Comparison of ENCODE assay signal across 1 cellular context in genomic region chr1:56816909-56817308, GRCh38.
A peak's percentile ranks its signal among the peaks of the same experiment; 100 is the strongest.
TF ChIP-seq lines count a peak whose summit lies in the region.

No MANE protein-coding gene starts in this region.

TF ChIP-seq in HepG2, 621 proteins besides CTCF, POLR2A, EP300 and RAD21 (continued from another document):
- 0 out of 2 replicates have a peak, but pooled peaks have one; percentile 26 for TF ChIP-seq ATF3 (CRISPR knock-in tag; IDR thresholded peaks at IDR 0.05)
- TF ChIP-seq ETS1 (CRISPR knock-in tag; IDR thresholded peaks at IDR 0.05), result no peak
- 0 out of 2 replicates have a peak, but pooled peaks have one; percentile 12 for TF ChIP-seq MED1 (CRISPR knock-in tag; IDR thresholded peaks at IDR 0.05)
- peak; percentile 92 for TF ChIP-seq CEBPB (IDR thresholded peaks at IDR 0.05; ENCODE audit: borderline replicate concordance, low read depth, low read length)
- peak; percentile 33; the same call in 1 of the 2 replicates for TF ChIP-seq POGZ (CRISPR knock-in tag; IDR thresholded peaks at IDR 0.05)
- TF ChIP-seq ZMYM4 (CRISPR knock-in tag; IDR thresholded peaks at IDR 0.05), result peak; percentile 49; the same call in 1 of the 2 replicates
- TF ChIP-seq MTF2 (CRISPR knock-in tag; IDR thresholded peaks at IDR 0.05; ENCODE audit: borderline replicate concordance), result no peak
- TF ChIP-seq USF2 (IDR thresholded peaks at IDR 0.05; ENCODE audit: low read depth, low read length), result no peak
- TF ChIP-seq USF2 (CRISPR knock-in tag; IDR thresholded peaks at IDR 0.05; ENCODE audit: borderline replicate concordance), result no peak
- no peak for TF ChIP-seq ZNF530 (CRISPR knock-in tag; IDR thresholded peaks at IDR 0.05; ENCODE audit: low read depth)
- peak; percentile 55; the same call in 1 of the 2 replicates for TF ChIP-seq TFAP4 (IDR thresholded peaks at IDR 0.05; ENCODE audit: borderline replicate concordance, low read depth)
- peak; percentile 20; the same call in 1 of the 2 replicates for TF ChIP-seq SALL1 (CRISPR knock-in tag; IDR thresholded peaks at IDR 0.05)
- peak; percentile 35; the same call in 1 of the 2 replicates for TF ChIP-seq ATF7 (IDR thresholded peaks at IDR 0.05)
- TF ChIP-seq ATF7 (CRISPR knock-in tag; IDR thresholded peaks at IDR 0.05), result no peak
- TF ChIP-seq GATAD2A (CRISPR knock-in tag; IDR thresholded peaks at IDR 0.05), result 0 out of 2 replicates have a peak, but pooled peaks have one; percentile 26
- no peak for TF ChIP-seq HNF1B (CRISPR knock-in tag; IDR thresholded peaks at IDR 0.05)
- peak; percentile 40 for TF ChIP-seq ZEB1 (IDR thresholded peaks at IDR 0.05; ENCODE audit: insufficient replicate concordance, low read depth)
- TF ChIP-seq ZNF644 (CRISPR knock-in tag; IDR thresholded peaks at IDR 0.05; ENCODE audit: low read depth), result 0 out of 2 replicates have a peak, but pooled peaks have one; percentile 45
- no peak for TF ChIP-seq RXRA (CRISPR knock-in tag; IDR thresholded peaks at IDR 0.05)
- no peak for TF ChIP-seq ZSCAN22 (CRISPR knock-in tag; IDR thresholded peaks at IDR 0.05)
- TF ChIP-seq ZNF609 (CRISPR knock-in tag; IDR thresholded peaks at IDR 0.05; ENCODE audit: borderline replicate concordance), result no peak
- TF ChIP-seq ATF4 (CRISPR knock-in tag; IDR thresholded peaks at IDR 0.05), result peak in 1 of 2 experiments; percentile 47; a peak in 1 of 4 replicates
- peak; percentile 31; the same call in 1 of the 2 replicates for TF ChIP-seq FOXJ3 (CRISPR knock-in tag; IDR thresholded peaks at IDR 0.05; ENCODE audit: borderline replicate concordance)
- peak; percentile 41; the same call in 1 of the 2 replicates for TF ChIP-seq HNF4A (CRISPR knock-in tag; IDR thresholded peaks at IDR 0.05)
- TF ChIP-seq ARID5B (CRISPR knock-in tag; IDR thresholded peaks at IDR 0.05), result peak; percentile 28; the same call in 1 of the 2 replicates
- 0 out of 2 replicates have a peak, but pooled peaks have one; percentile 16 for TF ChIP-seq AHDC1 (CRISPR knock-in tag; IDR thresholded peaks at IDR 0.05; ENCODE audit: borderline replicate concordance)
- TF ChIP-seq TSC22D2 (CRISPR knock-in tag; IDR thresholded peaks at IDR 0.05; ENCODE audit: borderline replicate concordance), result no peak
- no peak for TF ChIP-seq SOX13 (IDR thresholded peaks at IDR 0.05)
- peak in 1 of 2 experiments; percentile 42; a peak in 1 of 4 replicates for TF ChIP-seq SOX13 (CRISPR knock-in tag; conservative IDR thresholded peaks at IDR 0.05 in 1 of 2, IDR thresholded peaks at IDR 0.05 in 1 of 2)
TF ChIP-seq in HepG2: peak in this region for 21.
